ENCODE assay signal across 16 cellular contexts in genomic region chr3:115330406-115330805, GRCh38.
DNase-seq lines count a peak whose midpoint lies in the region; ATAC-seq, FAIRE-seq and TF ChIP-seq lines count a peak whose summit lies in the region.
"Had no signal": no experiment of that assay in that cellular context is flagged by ENCODE, and none has a peak within 500 bp of the region (broad histone marks: within the 10 kb centered on the region; RNA-seq: fewer than 3 reads in every experiment).

No MANE protein-coding gene starts in this region.

- H3K56ac ChIP-seq in mesendoderm (ENCODE audit: low read length): no peak overlapping the region

- no peak for FAIRE-seq in D721Med (lab: Jason Lieb, UNC)
- FAIRE-seq: GM18507 had no signal

- H2BK120ac ChIP-seq in mesendoderm (ENCODE audit: low read depth, low read length): no peak overlapping the region

- H3K4me1 ChIP-seq in BE2C (peaks cover 18% of the 10 kb centered on the region), mesendoderm (ENCODE audit: control insufficient read depth, low read depth, low read length) (no peaks in the 10 kb centered on the region)
- H3K4me1 ChIP-seq: prostate gland had no signal

- peak; percentile 33 for DNase-seq in BE2C
- peak; percentile 51 for DNase-seq in NCI-H2227 treated with DMSO at 0.1 percent for 48 hours (lab: John Stamatoyannopoulos, UW)
- peak; percentile 72 for DNase-seq in dermis blood vessel endothelial cell
- peak; percentile 13 for DNase-seq in mesendoderm
- DNase-seq in cerebellar cortex (ENCODE audit: low spot score): no peak
- no peak for DNase-seq in D721Med (ENCODE audit: insufficient read length, low spot score)
- DNase-seq: activated CD4-positive, alpha-beta memory T cell treated with anti-CD3 and anti-CD28 coated beads, Interleukin-2, amount 10 ng/mL, durations not matched to agents 7 days and 5 days; NCI-H1105 treated with DMSO at 0.1 percent for 48 hours; NCI-H774; SIG-M5; stimulated activated CD4-positive, alpha-beta T cell treated with anti-CD3 and anti-CD28 coated beads, Interleukin-2, amount 100 ng/mL, for 48 hours had no signal

- H4K5ac ChIP-seq in mesendoderm (ENCODE audit: low read length): no peak overlapping the region

- no peak overlapping the region for H3K18ac ChIP-seq in mesendoderm (ENCODE audit: low read length)

- no CpG with 5 or more reads among the region's 1 CpG for WGBS in mesendoderm (ENCODE audit: extremely low coverage, insufficient coverage, low lambda C conversion rate)

- H3K4me3 ChIP-seq in BE2C (ENCODE audit: low read depth, low read length) (no peak overlapping the region), mesendoderm (ENCODE audit: low read length) (no peak overlapping the region)
- H3K4me3 ChIP-seq: prostate gland had no signal

- no peak overlapping the region for H3K4me2 ChIP-seq in mesendoderm (ENCODE audit: low read length)

- H3K9ac ChIP-seq in mesendoderm (ENCODE audit: low read length): no peak overlapping the region

- H3K27ac ChIP-seq in mesendoderm (ENCODE audit: low read depth, low read length): no peak overlapping the region
- H3K27ac ChIP-seq: epithelial cell of prostate, prostate gland had no signal

- no peak overlapping the region for H2BK15ac ChIP-seq in mesendoderm (replicated peaks; ENCODE audit: low read depth)

- no peak overlapping the region for H3K4ac ChIP-seq in mesendoderm (ENCODE audit: low read depth, low read length)

- ATAC-seq in HG03108 (IDR thresholded peaks at IDR 0.05; ENCODE audit: unreplicated experiment) (no peak), GM19035 (IDR thresholded peaks at IDR 0.05; ENCODE audit: unreplicated experiment) (no peak)

- H3K79me1 ChIP-seq in mesendoderm (ENCODE audit: low read length): no peaks in the 10 kb centered on the region

- H3K27me3 ChIP-seq in BE2C: no peaks in the 10 kb centered on the region
- H3K27me3 ChIP-seq in mesendoderm (ENCODE audit: insufficient read depth, low read length, poor library complexity): no peaks in the 10 kb centered on the region

- no peaks in the 10 kb centered on the region for H3K36me3 ChIP-seq in BE2C
- H3K36me3 ChIP-seq in mesendoderm (ENCODE audit: control insufficient read depth, insufficient read depth, low read length): no peaks in the 10 kb centered on the region
- H3K36me3 ChIP-seq: prostate gland had no signal

- no peaks in the 10 kb centered on the region for H3K9me3 ChIP-seq in BE2C
- H3K9me3 ChIP-seq: prostate gland had no signal

- TF ChIP-seq CTCF in BE2C (IDR thresholded peaks at IDR 0.05; ENCODE audit: low read depth, low read length) (no peak), D721Med (IDR thresholded peaks at IDR 0.05; ENCODE audit: insufficient read depth, missing control alignments) (no peak)

- no peak overlapping the region for H3K23ac ChIP-seq in mesendoderm (ENCODE audit: low read length)

- no peaks in the 10 kb centered on the region for H3K79me2 ChIP-seq in mesendoderm (ENCODE audit: control insufficient read depth, insufficient read depth, low read length)

- H4K8ac ChIP-seq in mesendoderm (ENCODE audit: low read depth, low read length): no peak overlapping the region

- H2AK5ac ChIP-seq in mesendoderm (ENCODE audit: low read length): no peak overlapping the region

- H2BK5ac ChIP-seq in mesendoderm (ENCODE audit: low read length): no peak overlapping the region

Comparison
In these comparisons a context has a peak if more than half of its experiments do, and no peak if none do; other contexts are left out.
1. DNase-seq: peak in BE2C (single experiment), NCI-H2227 treated with DMSO at 0.1 percent for 48 hours (single experiment), dermis blood vessel endothelial cell (single experiment) and mesendoderm (single experiment); none in cerebellar cortex (single experiment) and D721Med (single experiment).